Comparison of ENCODE assay signal across 8 cellular contexts in the genomic region with DNA sequence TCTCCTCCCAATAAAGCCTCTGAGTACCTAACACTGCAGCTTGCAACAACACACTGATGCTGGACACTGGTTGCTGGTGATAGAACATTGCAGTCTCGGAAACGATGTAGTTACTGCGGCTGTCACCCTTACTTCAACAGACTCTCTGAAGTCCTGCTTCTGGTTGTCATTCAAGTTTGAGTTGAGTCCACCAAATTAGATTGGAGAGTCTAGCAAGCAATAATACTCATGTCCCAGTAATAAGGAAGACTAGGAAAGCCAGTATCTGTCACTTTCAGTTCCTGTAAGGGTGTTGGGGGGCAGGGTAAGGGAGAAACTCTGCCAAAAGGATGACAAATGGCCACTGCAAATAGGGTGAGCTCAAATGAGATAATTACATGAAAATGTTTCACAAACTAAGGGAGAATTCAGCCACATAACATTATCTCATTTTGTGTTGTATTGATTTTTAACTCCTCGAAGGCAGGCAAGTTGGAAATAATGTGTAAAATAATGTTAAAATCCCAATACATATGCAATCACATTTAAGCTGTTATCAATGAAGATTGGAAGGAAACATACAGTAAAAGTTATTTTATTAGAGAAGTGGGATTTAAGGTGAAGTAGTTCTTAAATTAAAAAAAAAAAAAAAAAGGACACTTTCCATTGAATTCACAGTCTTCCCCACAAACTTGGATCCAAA. TPM values are rescaled to one million over a fixed set of nuclear protein-coding genes. Genes with fewer than 3 reads are reported as not detected.
DNase-seq lines count a peak whose midpoint lies in the region; ATAC-seq and TF ChIP-seq lines count a peak whose summit lies in the region.

No MANE protein-coding gene starts in this region.

- H2BK120ac ChIP-seq in H9 (ENCODE audit: low read depth, low read length, poor library complexity, severe bottlenecking), result no peak overlapping the region

- POLR2A ChIA-PET in CD8-positive, alpha-beta memory T cell (lab: Charles Lee), result interaction anchor here (0.5 to 1.6 kb wide), 5 partner anchors 8 to 64 kb away, joined by 4 to 14 read pairs (median 6); partner anchors contain the start of gene PLAA

- peaks cover 2 to 4% of the 10 kb centered on the region in 2 donors for H3K27me3 Mint-ChIP-seq in CD8-positive, alpha-beta memory T cell
- H3K27me3 Mint-ChIP-seq in H9 (ENCODE audit: low read depth), result no peaks in the 10 kb centered on the region
- no peaks in the 10 kb centered on the region for H3K27me3 Mint-ChIP-seq in natural killer cell treated with Interleukin-12 subunit alpha and Interleukin-12 subunit beta and Interleukin-15 and Interleukin-18, amount 100 ng/mL, for 72 hours

- peaks cover 0 to 9% (median 0%) of the 10 kb centered on the region in 3 donors for H3K36me3 Mint-ChIP-seq in CD8-positive, alpha-beta memory T cell
- no peaks in the 10 kb centered on the region for H3K36me3 Mint-ChIP-seq in H9 (ENCODE audit: insufficient read depth in 1 of 3, low read depth in 3 of 3)
- no peaks in the 10 kb centered on the region for H3K36me3 Mint-ChIP-seq in natural killer cell treated with Interleukin-12 subunit alpha and Interleukin-12 subunit beta and Interleukin-15 and Interleukin-18, amount 100 ng/mL, for 72 hours

- H3K4me1 ChIP-seq in CD8-positive, alpha-beta memory T cell (ENCODE audit: insufficient read depth, low read length), result peaks cover 16% of the 10 kb centered on the region
- H3K4me1 ChIP-seq in H9 (ENCODE audit: insufficient read depth, low read length) (no peaks in the 10 kb centered on the region), SJCRH30 (no peaks in the 10 kb centered on the region)

- peak overlapping the region; percentile 95 for H3K9ac ChIP-seq in H9 (ENCODE audit: extremely low read depth, insufficient read length, low read length)

- H2BK15ac ChIP-seq in H9 (ENCODE audit: low read depth, low read length), result no peak overlapping the region

- H2BK20ac ChIP-seq in H9 (ENCODE audit: low read depth, low read length, poor library complexity, severe bottlenecking), result no peak overlapping the region

- H3K36me3 ChIP-seq in CD8-positive, alpha-beta memory T cell (ENCODE audit: insufficient read depth, low read length), result no peaks in the 10 kb centered on the region
- no peaks in the 10 kb centered on the region for H3K36me3 ChIP-seq in SJCRH30

- H2AFZ ChIP-seq in H9 (ENCODE audit: low read length), result no peak overlapping the region

- H3K9me3 ChIP-seq in CD8-positive, alpha-beta memory T cell (ENCODE audit: low read length), result no peaks in the 10 kb centered on the region
- H3K9me3 ChIP-seq in H9 (ENCODE audit: control insufficient read depth, low read depth, low read length) (no peaks in the 10 kb centered on the region), SJCRH30 (replicated peaks) (no peaks in the 10 kb centered on the region)

- H3K4me3 Mint-ChIP-seq in CD8-positive, alpha-beta memory T cell, result peak overlapping the region; percentile 89 to 97 (median 93)
- H3K4me3 Mint-ChIP-seq in H9, result peak overlapping the region; percentile 88 to 93
- H3K4me3 Mint-ChIP-seq in natural killer cell treated with Interleukin-12 subunit alpha and Interleukin-12 subunit beta and Interleukin-15 and Interleukin-18, amount 100 ng/mL, for 72 hours, result peak overlapping the region; percentile 83

- H3K4me3 ChIP-seq in CD8-positive, alpha-beta memory T cell (ENCODE audit: low read length), result peak overlapping the region; percentile 83
- H3K4me3 ChIP-seq in SJCRH30 (peak overlapping the region; percentile 68), epithelial cell of esophagus (ENCODE audit: low read length) (peak overlapping the region; percentile 77)

- no peaks in the 10 kb centered on the region for H3K9me3 Mint-ChIP-seq in CD8-positive, alpha-beta memory T cell
- no peaks in the 10 kb centered on the region; a peak in 1 of 5 replicates for H3K9me3 Mint-ChIP-seq in H9
- H3K9me3 Mint-ChIP-seq in natural killer cell treated with Interleukin-12 subunit alpha and Interleukin-12 subunit beta and Interleukin-15 and Interleukin-18, amount 100 ng/mL, for 72 hours, result no peaks in the 10 kb centered on the region

- H3K4me1 Mint-ChIP-seq in CD8-positive, alpha-beta memory T cell, result peaks cover 25 to 36% (median 35%) of the 10 kb centered on the region in 3 donors
- peaks cover 18 to 19% of the 10 kb centered on the region in 2 experiments for H3K4me1 Mint-ChIP-seq in H9
- H3K4me1 Mint-ChIP-seq in natural killer cell treated with Interleukin-12 subunit alpha and Interleukin-12 subunit beta and Interleukin-15 and Interleukin-18, amount 100 ng/mL, for 72 hours (ENCODE audit: low read depth in 2 of 2), result peaks cover 16 to 18% of the 10 kb centered on the region in 2 donors

- H3K4me2 ChIP-seq in H9 (ENCODE audit: insufficient read depth, insufficient read length, low read length), result peak overlapping the region; percentile 98

- no peak overlapping the region for H4K5ac ChIP-seq in H9 (ENCODE audit: insufficient read length, low read depth, low read length)

- peak overlapping the region; percentile 71 for H3K27ac ChIP-seq in CD8-positive, alpha-beta memory T cell (ENCODE audit: low read depth, low read length)
- H3K27ac ChIP-seq in H9 (ENCODE audit: insufficient read length, low read depth, low read length), result no peak overlapping the region
- H3K27ac ChIP-seq in SJCRH30, result peak overlapping the region; percentile 65; the same call in 1 of the 2 replicates

- no peaks in the 10 kb centered on the region for H3K79me2 ChIP-seq in H9 (ENCODE audit: insufficient read depth, low read length)

- no peak overlapping the region for H2BK5ac ChIP-seq in H9 (ENCODE audit: insufficient read length, low read length)

- CTCF ChIA-PET in CD8-positive, alpha-beta memory T cell (lab: Charles Lee), result interaction anchor here (0.9 to 2.7 kb wide), 4 partner anchors 8 to 63 kb away, joined by 3 to 15 read pairs (median 6); partner anchors contain the start of genes CAAP1 and PLAA

- no peaks in the 10 kb centered on the region for H4K20me1 ChIP-seq in H9 (ENCODE audit: control insufficient read depth, insufficient read depth, insufficient read length)

- WGBS in H9 (ENCODE audit: extremely low coverage, insufficient read length, low lambda C conversion rate), result no CpG with 5 or more reads among the region's 4 CpGs

- no peak overlapping the region for H3K14ac ChIP-seq in H9 (ENCODE audit: insufficient read depth, low read length)

- no peak for DNase-seq in CD8-positive, alpha-beta memory T cell
- DNase-seq in H9 (no peak), SJCRH30 (peak in 1 of 2 experiments; percentile 3), epithelial cell of esophagus (ENCODE audit: low read depth) (no peak), NK-92 (lab: John Stamatoyannopoulos, UW; ENCODE audit: unreplicated experiment) (no peak), NCI-H446 (lab: John Stamatoyannopoulos, UW) (no peak)
- DNase-seq in natural killer cell treated with Interleukin-12 subunit alpha and Interleukin-12 subunit beta and Interleukin-15 and Interleukin-18, amount 100 ng/mL, for 72 hours (ENCODE audit: low spot score), result no peak

- no peak for TF ChIP-seq CTCF in H9 (conservative IDR thresholded peaks at IDR 0.05)
- no peak for TF ChIP-seq CTCF in epithelial cell of esophagus (IDR thresholded peaks at IDR 0.05; ENCODE audit: insufficient read depth, low read depth, low read length, missing control alignments)

- H3K27me3 ChIP-seq in CD8-positive, alpha-beta memory T cell (ENCODE audit: insufficient read depth, low read length, poor library complexity, severe bottlenecking), result no peaks in the 10 kb centered on the region
- no peaks in the 10 kb centered on the region for H3K27me3 ChIP-seq in H9 (ENCODE audit: insufficient read depth, low read length)
- no peaks in the 10 kb centered on the region for H3K27me3 ChIP-seq in SJCRH30

- no peak overlapping the region for H3K18ac ChIP-seq in H9 (ENCODE audit: insufficient read length, low read depth, low read length)

- peak overlapping the region; percentile 91 to 97 (median 96) for H3K27ac Mint-ChIP-seq in CD8-positive, alpha-beta memory T cell
- peak overlapping the region; percentile 33 to 98 (median 97); a peak in 4 of 7 replicates for H3K27ac Mint-ChIP-seq in H9
- peak overlapping the region; percentile 87 to 94 for H3K27ac Mint-ChIP-seq in natural killer cell treated with Interleukin-12 subunit alpha and Interleukin-12 subunit beta and Interleukin-15 and Interleukin-18, amount 100 ng/mL, for 72 hours

- no peak overlapping the region for H3K4ac ChIP-seq in H9 (ENCODE audit: low read depth, low read length)

- H3K79me1 ChIP-seq in H9 (ENCODE audit: insufficient read depth, low read depth, low read length, poor library complexity, severe bottlenecking), result no peaks in the 10 kb centered on the region

- no peak overlapping the region for H4K91ac ChIP-seq in H9 (ENCODE audit: insufficient read length, low read depth, low read length)

- H3K56ac ChIP-seq in H9 (ENCODE audit: insufficient read length, low read depth, low read length), result no peak overlapping the region

- peaks cover 4% of the 10 kb centered on the region for H3K23me2 ChIP-seq in H9 (ENCODE audit: insufficient read length, low read depth, low read length, poor library complexity, severe bottlenecking)

- no peak overlapping the region for H4K8ac ChIP-seq in H9 (replicated peaks; ENCODE audit: insufficient read length, low read depth, low read length)

- no peak overlapping the region for H2BK12ac ChIP-seq in H9 (ENCODE audit: insufficient read length, low read depth, low read length)

- H2AK5ac ChIP-seq in H9 (ENCODE audit: insufficient read length, low read length), result no peak overlapping the region

- ATAC-seq in natural killer cell treated with Interleukin-12 subunit alpha and Interleukin-12 subunit beta and Interleukin-15 and Interleukin-18, amount 100 ng/mL, for 72 hours, result no peak
- ATAC-seq in HG03565 (IDR thresholded peaks at IDR 0.05; ENCODE audit: unreplicated experiment), result no peak

- no peak overlapping the region for H3T11ph ChIP-seq in H9 (ENCODE audit: low read length)

- no peak overlapping the region for H3K23ac ChIP-seq in H9 (ENCODE audit: insufficient read length, low read depth, low read length)

RNA-seq across cellular contexts. Expression of gene IFT74, which starts 0.8 kb away (rescaled TPM):
- total RNA-seq in CD8-positive, alpha-beta memory T cell, result 10 to 100 TPM; 10.4 TPM
- 7.5 TPM for polyA plus RNA-seq in CD8-positive, alpha-beta memory T cell
- 14.9 and 16.2 TPM in 2 replicates for total RNA-seq in H9 (2021)
- 4.9 and 6.0 TPM in 2 replicates for total RNA-seq in SJCRH30 (2014; rRNA removed; shearing (Covaris generic))
- total RNA-seq in natural killer cell treated with Interleukin-12 subunit alpha and Interleukin-12 subunit beta and Interleukin-15 and Interleukin-18, amount 100 ng/mL, for 72 hours, result 10 to 100 TPM in 1 of 2 donors, 1 to 10 TPM in 1; 6.5 to 11.7 TPM

RNA-seq across cellular contexts. Expression of gene PLAA, which starts 8.3 kb away (rescaled TPM):
- 10 to 100 TPM; 39.2 to 41.8 TPM for total RNA-seq in CD8-positive, alpha-beta memory T cell
- polyA plus RNA-seq in CD8-positive, alpha-beta memory T cell, result 18.7 TPM
- total RNA-seq in H9 (2021), result 64.3 and 65.0 TPM in 2 replicates
- total RNA-seq in SJCRH30 (2014; rRNA removed; shearing (Covaris generic)), result 31.0 and 32.3 TPM in 2 replicates
- 10 to 100 TPM; 42.5 to 47.2 TPM for total RNA-seq in natural killer cell treated with Interleukin-12 subunit alpha and Interleukin-12 subunit beta and Interleukin-15 and Interleukin-18, amount 100 ng/mL, for 72 hours

RNA-seq across cellular contexts. Expression of gene LRRC19, which starts 50.1 kb away (rescaled TPM):
- total RNA-seq in CD8-positive, alpha-beta memory T cell, result not detected
- polyA plus RNA-seq in CD8-positive, alpha-beta memory T cell, result 0.10 TPM
- total RNA-seq in H9 (2021), result not detected in 2 replicates
- not detected in 2 replicates for total RNA-seq in SJCRH30 (2014; rRNA removed; shearing (Covaris generic))
- not detected for total RNA-seq in natural killer cell treated with Interleukin-12 subunit alpha and Interleukin-12 subunit beta and Interleukin-15 and Interleukin-18, amount 100 ng/mL, for 72 hours
